Comparison of ENCODE assay signal across 1 cellular context in genomic region chr1:203028067-203028783, GRCh38.
TF ChIP-seq lines count a peak whose summit lies in the region.

No MANE protein-coding gene starts in this region.

TF ChIP-seq in HCT116, 20 proteins besides CTCF, POLR2A, EP300 and RAD21 (continued from another document):
- TF ChIP-seq REST (IDR thresholded peaks at IDR 0.05; ENCODE audit: low read depth), result no peak
- no peak for TF ChIP-seq SRF (IDR thresholded peaks at IDR 0.05; ENCODE audit: low read depth)
- TF ChIP-seq ZNF274 (IDR thresholded peaks at IDR 0.05; ENCODE audit: low read depth, low read length), result no peak
- TF ChIP-seq FOSL1 (IDR thresholded peaks at IDR 0.05; ENCODE audit: low read depth), result no peak
TF ChIP-seq in HCT116: peak in this region for 0.
